4 cellular contexts compared by ENCODE assay signal in the genomic region with DNA sequence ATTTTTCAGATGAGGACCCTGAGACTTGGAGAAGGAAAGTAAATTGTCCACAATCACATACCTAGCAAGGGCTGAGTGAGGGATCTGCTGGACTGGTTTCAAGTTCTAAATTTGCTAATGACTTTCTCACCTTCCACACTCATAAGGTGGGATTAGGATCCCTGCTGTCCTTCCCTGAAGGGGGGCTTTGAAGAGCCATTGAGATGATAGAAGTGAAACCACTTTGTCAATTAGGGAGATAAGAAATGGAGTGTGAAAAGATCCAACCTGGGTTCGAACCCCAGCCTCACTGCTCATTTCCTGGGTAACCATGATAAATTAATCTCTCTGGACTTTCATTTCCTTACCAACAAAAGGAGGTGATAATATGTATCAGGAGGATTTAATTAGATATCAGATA. TPM values are rescaled to one million over a fixed set of nuclear protein-coding genes. Genes with fewer than 3 reads are reported as not detected.
"Had no signal": no experiment of that assay in that cellular context is flagged by ENCODE, and none has a peak within 500 bp of the region (broad histone marks: within the 10 kb centered on the region; RNA-seq: fewer than 3 reads in every experiment).

No MANE protein-coding gene starts in this region.

- H3K4me3 ChIP-seq: GM12878 had no signal

- DNase-seq: GDM1, GF-D8 had no signal

- ATAC-seq: GM12878 had no signal

RNA-seq across cellular contexts. Expression of a gene that starts 32.7 kb away (rescaled TPM):
- total RNA-seq: G401, GM12878 had no signal
- polyA plus RNA-seq: GM12878 had no signal
